In genomic region chr9:134031783-134032182, GRCh38 we compare ENCODE assay signal across 19 cellular contexts. TPM values are rescaled to one million over a fixed set of nuclear protein-coding genes. Genes with fewer than 3 reads are reported as not detected.
DNase-seq lines count a peak whose midpoint lies in the region; ATAC-seq, FAIRE-seq and TF ChIP-seq lines count a peak whose summit lies in the region.
"Had no signal": no experiment of that assay in that cellular context is flagged by ENCODE, and none has a peak within 500 bp of the region (broad histone marks: within the 10 kb centered on the region; RNA-seq: fewer than 3 reads in every experiment).

No MANE protein-coding gene starts in this region.

- H2AK5ac ChIP-seq in H9 (ENCODE audit: insufficient read length, low read length): no peak overlapping the region

- no peak for TF ChIP-seq EP300 in HepG2 (IDR thresholded peaks at IDR 0.05; ENCODE audit: low read depth in 2 of 2, low read length in 2 of 2)
- no peak for TF ChIP-seq EP300 in HepG2 (CRISPR knock-in tag; IDR thresholded peaks at IDR 0.05; ENCODE audit: borderline replicate concordance)

- H3K36me3 ChIP-seq in Panc1 (ENCODE audit: control insufficient read depth, insufficient read depth, low read length) (no peaks in the 10 kb centered on the region), HepG2 (replicated peaks in 1 of 2; ENCODE audit: control insufficient read depth in 1 of 2, insufficient read depth in 2 of 2, low read length in 2 of 2) (peaks cover 25 to 53% of the 10 kb centered on the region in 2 experiments), spleen (peaks cover 0 to 94% (median 67%) of the 10 kb centered on the region in 6 donors)

- no peak overlapping the region for H3K56ac ChIP-seq in H9 (ENCODE audit: insufficient read length, low read depth, low read length)

- no peak overlapping the region for H2BK20ac ChIP-seq in H9 (ENCODE audit: low read depth, low read length, poor library complexity, severe bottlenecking)

- no peaks in the 10 kb centered on the region for H3K79me2 ChIP-seq in HepG2 (ENCODE audit: insufficient read depth, low read length)
- H3K79me2 ChIP-seq in H9 (ENCODE audit: insufficient read depth, low read length): no peaks in the 10 kb centered on the region

- H3K36me3 Mint-ChIP-seq in activated naive CD4-positive, alpha-beta T cell treated with anti-CD3 and anti-CD28 coated beads, Interleukin-2, amount 10 ng/mL, durations not matched to agents 7 days and 5 days: peaks cover 30% of the 10 kb centered on the region
- peaks cover 13 to 55% (median 55%) of the 10 kb centered on the region in 3 experiments; a peak in 6 of 7 replicates for H3K36me3 Mint-ChIP-seq in H9 (ENCODE audit: insufficient read depth in 1 of 3, low read depth in 3 of 3)

- no peaks in the 10 kb centered on the region for H3K9me3 ChIP-seq in Panc1 (ENCODE audit: control insufficient read depth, insufficient read depth, low read depth, low read length)
- H3K9me3 ChIP-seq in HepG2 (ENCODE audit: low read length): no peaks in the 10 kb centered on the region
- H3K9me3 ChIP-seq in spleen: no peaks in the 10 kb centered on the region
- H3K9me3 ChIP-seq in H9 (ENCODE audit: control insufficient read depth, low read depth, low read length): no peaks in the 10 kb centered on the region

- no peak for TF ChIP-seq CTCF in Panc1 (IDR thresholded peaks at IDR 0.05)
- TF ChIP-seq CTCF in HepG2 (CRISPR knock-in tag; IDR thresholded peaks at IDR 0.05): no peak
- TF ChIP-seq CTCF in spleen (IDR thresholded peaks at IDR 0.05 in 8 of 11, conservative IDR thresholded peaks at IDR 0.05 in 3 of 11): no peak
- no peak for TF ChIP-seq CTCF in H9 (conservative IDR thresholded peaks at IDR 0.05)

- H3K4me2 ChIP-seq in HepG2 (ENCODE audit: low read depth, low read length) (no peak overlapping the region), H9 (ENCODE audit: insufficient read depth, insufficient read length, low read length) (no peak overlapping the region)

- H3K9ac ChIP-seq in HepG2 (ENCODE audit: insufficient read depth, low read depth, low read length) (no peak overlapping the region), H9 (ENCODE audit: extremely low read depth, insufficient read length, low read length) (no peak overlapping the region)

- TF ChIP-seq RAD21 in HepG2 (CRISPR knock-in tag; IDR thresholded peaks at IDR 0.05): no peak

- H3K4me3 ChIP-seq in Panc1 (ENCODE audit: low read depth in 2 of 2, low read length in 2 of 2) (no peak overlapping the region), HepG2 (replicated peaks in 1 of 3; ENCODE audit: insufficient read depth in 1 of 3, low read depth in 2 of 3, low read length in 3 of 3) (no peak overlapping the region), spleen (no peak overlapping the region)

- H3K27ac ChIP-seq in Panc1 (ENCODE audit: low read length) (no peak overlapping the region), HepG2 (ENCODE audit: extremely low read length, insufficient read depth, low read length) (no peak overlapping the region), spleen (no peak overlapping the region), H9 (ENCODE audit: insufficient read length, low read depth, low read length) (no peak overlapping the region)

- H2BK120ac ChIP-seq in H9 (ENCODE audit: low read depth, low read length, poor library complexity, severe bottlenecking): no peak overlapping the region

- H4K20me1 ChIP-seq in HepG2 (ENCODE audit: insufficient read depth, low read length) (no peaks in the 10 kb centered on the region), H9 (ENCODE audit: control insufficient read depth, insufficient read depth, insufficient read length) (no peaks in the 10 kb centered on the region)

- BruUV-seq in Panc1 (replicated peaks; lab: Mats Ljungman, UMichigan) (TSS peak; percentile 84), HepG2 (replicated peaks; lab: Mats Ljungman, UMichigan) (TSS peak; percentile 50)

- CTCF ChIA-PET in activated naive CD4-positive, alpha-beta T cell treated with anti-CD3 and anti-CD28 coated beads, Interleukin-2, amount 10 ng/mL, durations not matched to agents 7 days and 5 days (lab: Charles Lee): no interaction called here
- CTCF ChIA-PET in Panc1 (lab: Charles Lee) (no interaction called here), HepG2 (lab: Yijun Ruan, JAX; ENCODE audit: low intra/inter-chr PET ratio, low total read pairs) (no interaction called here)

- H3K18ac ChIP-seq in H9 (ENCODE audit: insufficient read length, low read depth, low read length): no peak overlapping the region

- ATAC-seq in Panc1 (no peak), HepG2 (no peak), HG02870 (IDR thresholded peaks at IDR 0.05; ENCODE audit: unreplicated experiment) (no peak), HG02798 (IDR thresholded peaks at IDR 0.05; ENCODE audit: poor library complexity, unreplicated experiment) (no peak)
- ATAC-seq: SK-N-SH treated with all-trans-retinoic acid at 6 μM for 48 hours had no signal

- H3K4ac ChIP-seq in H9 (ENCODE audit: low read depth, low read length): no peak overlapping the region

- intact Hi-C loops in Panc1 (cut with micrococcal nuclease; ENCODE audit: unreplicated experiment): no loop called here
- intact Hi-C loops in HepG2 (cut with micrococcal nuclease; ENCODE audit: unreplicated experiment): no loop called here
- intact Hi-C loops in spleen (cut with DNase I; ENCODE audit: low total_unique reads): no loop called here

- in situ Hi-C loops in Panc1 (cut with HindIII; ENCODE audit: low pct_unique_long_range_greater_than_20kb, low sequenced_read_pairs): no loop called here
- in situ Hi-C loops in HepG2 (cut with HindIII; ENCODE audit: extremely low pct_ligation_motif_present, low pct_unique_long_range_greater_than_20kb): no loop called here

- POLR2A ChIA-PET in Panc1 (lab: Charles Lee): no interaction called here
- POLR2A ChIA-PET in HepG2 (lab: Yijun Ruan, JAX): no interaction called here

- no peak overlapping the region for H3K14ac ChIP-seq in H9 (ENCODE audit: insufficient read depth, low read length)

- H3K23ac ChIP-seq in H9 (ENCODE audit: insufficient read length, low read depth, low read length): no peak overlapping the region

- H2BK5ac ChIP-seq in H9 (ENCODE audit: insufficient read length, low read length): no peak overlapping the region

- H3K4me1 Mint-ChIP-seq in activated naive CD4-positive, alpha-beta T cell treated with anti-CD3 and anti-CD28 coated beads, Interleukin-2, amount 10 ng/mL, durations not matched to agents 7 days and 5 days: peaks cover 6% of the 10 kb centered on the region
- H3K4me1 Mint-ChIP-seq in H9: peaks cover 0 to 3% of the 10 kb centered on the region in 2 experiments; a peak in 1 of 4 replicates

- 91% methylated on average over 7 of the region's 14 CpGs for whole genome bisulfite sequencing in HepG2 (ENCODE audit: low lambda C conversion rate)
- WGBS in spleen, 5 donors: 89 to 97% (median 93%) methylated on average over 7 to 14 of the region's 14 CpGs
- WGBS in H9 (ENCODE audit: extremely low coverage, insufficient read length, low lambda C conversion rate): no CpG with 5 or more reads among the region's 14 CpGs

- H3K27me3 ChIP-seq in Panc1 (ENCODE audit: control insufficient read depth, insufficient read depth, low read length): no peaks in the 10 kb centered on the region
- H3K27me3 ChIP-seq in HepG2 (ENCODE audit: control insufficient read depth in 1 of 2, insufficient read depth in 2 of 2, low read length in 2 of 2): no peaks in the 10 kb centered on the region
- no peaks in the 10 kb centered on the region for H3K27me3 ChIP-seq in spleen (replicated peaks in 1 of 7)
- H3K27me3 ChIP-seq in H9 (ENCODE audit: insufficient read depth, low read length): no peaks in the 10 kb centered on the region

- H3K23me2 ChIP-seq in H9 (ENCODE audit: insufficient read length, low read depth, low read length, poor library complexity, severe bottlenecking): no peaks in the 10 kb centered on the region

- no peak overlapping the region for H3T11ph ChIP-seq in H9 (ENCODE audit: low read length)

- no peak for FAIRE-seq in HepG2 (lab: Jason Lieb, UNC)
- FAIRE-seq: GM12891, H54 had no signal

- peak; percentile 8 for DNase-seq in activated naive CD4-positive, alpha-beta T cell treated with anti-CD3 and anti-CD28 coated beads, Interleukin-2, amount 10 ng/mL, durations not matched to agents 7 days and 5 days
- no peak for DNase-seq in activated naive CD4-positive, alpha-beta T cell treated with anti-CD3 and anti-CD28 coated beads, Interleukin-2, amount 50 U/mL, for 16 hours
- DNase-seq in Panc1 (ENCODE audit: low read depth, low spot score) (no peak), HepG2 (ENCODE audit: low spot score) (no peak), spleen (peak; percentile 73), H9 (no peak)
- DNase-seq: 8988T; CD4-positive, CD25-positive, alpha-beta regulatory T cell; COR-L47; DMS153; EL; NCI-H1694 treated with DMSO at 0.1 percent for 48 hours; SIG-M5 had no signal

- H3K9me3 Mint-ChIP-seq in activated naive CD4-positive, alpha-beta T cell treated with anti-CD3 and anti-CD28 coated beads, Interleukin-2, amount 10 ng/mL, durations not matched to agents 7 days and 5 days: no peaks in the 10 kb centered on the region
- no peaks in the 10 kb centered on the region for H3K9me3 Mint-ChIP-seq in H9

- no peak overlapping the region for H2AFZ ChIP-seq in HepG2 (ENCODE audit: low read length)
- no peak overlapping the region for H2AFZ ChIP-seq in H9 (ENCODE audit: low read length)

- H3K27me3 Mint-ChIP-seq in activated naive CD4-positive, alpha-beta T cell treated with anti-CD3 and anti-CD28 coated beads, Interleukin-2, amount 10 ng/mL, durations not matched to agents 7 days and 5 days: no peaks in the 10 kb centered on the region
- H3K27me3 Mint-ChIP-seq in H9 (ENCODE audit: low read depth): peaks cover 2% of the 10 kb centered on the region
- H3K27me3 Mint-ChIP-seq: B cell; CD4-positive, CD25-positive, alpha-beta regulatory T cell had no signal

- H4K8ac ChIP-seq in H9 (replicated peaks; ENCODE audit: insufficient read length, low read depth, low read length): no peak overlapping the region

- no peak overlapping the region for H4K91ac ChIP-seq in H9 (ENCODE audit: insufficient read length, low read depth, low read length)

- TF ChIP-seq POLR2A in HepG2 (IDR thresholded peaks at IDR 0.05; ENCODE audit: insufficient read depth in 1 of 2, low read depth in 2 of 2, low read length in 2 of 2) (no peak), spleen (IDR thresholded peaks at IDR 0.05) (no peak)

- H2BK12ac ChIP-seq in H9 (ENCODE audit: insufficient read length, low read depth, low read length): no peak overlapping the region

- H3K4me3 Mint-ChIP-seq in activated naive CD4-positive, alpha-beta T cell treated with anti-CD3 and anti-CD28 coated beads, Interleukin-2, amount 10 ng/mL, durations not matched to agents 7 days and 5 days: no peak overlapping the region
- H3K4me3 Mint-ChIP-seq in H9: no peak overlapping the region
- H3K4me3 Mint-ChIP-seq: B cell; CD4-positive, CD25-positive, alpha-beta regulatory T cell had no signal

- no peaks in the 10 kb centered on the region for H3K79me1 ChIP-seq in H9 (ENCODE audit: insufficient read depth, low read depth, low read length, poor library complexity, severe bottlenecking)

- H3K27ac Mint-ChIP-seq in activated naive CD4-positive, alpha-beta T cell treated with anti-CD3 and anti-CD28 coated beads, Interleukin-2, amount 10 ng/mL, durations not matched to agents 7 days and 5 days: no peak overlapping the region
- H3K27ac Mint-ChIP-seq in H9: no peak overlapping the region
- H3K27ac Mint-ChIP-seq: B cell; CD4-positive, CD25-positive, alpha-beta regulatory T cell had no signal

- no peaks in the 10 kb centered on the region for H3K4me1 ChIP-seq in Panc1 (ENCODE audit: control insufficient read depth, insufficient read depth, low read length)
- H3K4me1 ChIP-seq in HepG2 (ENCODE audit: insufficient read depth, low read length): peaks cover 20% of the 10 kb centered on the region
- peaks cover 0 to 6% (median under 1%) of the 10 kb centered on the region in 6 donors for H3K4me1 ChIP-seq in spleen
- H3K4me1 ChIP-seq in H9 (ENCODE audit: insufficient read depth, low read length): no peaks in the 10 kb centered on the region

- no peak overlapping the region for H4K5ac ChIP-seq in H9 (ENCODE audit: insufficient read length, low read depth, low read length)

- H2BK15ac ChIP-seq in H9 (ENCODE audit: low read depth, low read length): no peak overlapping the region

RNA-seq across cellular contexts. Expression of gene BRD3OS, which starts 6.5 kb away (rescaled TPM):
- 22.1 TPM for total RNA-seq in Panc1 (2021; ENCODE audit: unreplicated experiment)
- polyA plus RNA-seq in Panc1 (2012; ENCODE audit: insufficient read length): 29.3 TPM
- 4.9 and 5.0 TPM in 2 replicates for total RNA-seq in HepG2 (2016; rRNA removed; fragmentation: Illumina TruSeq; extraction: Trizol)
- 2.6 and 4.1 TPM in 2 replicates for total RNA-seq in HepG2 (2016; cell fraction: cytosol; rRNA removed; fragmentation: Illumina TruSeq; extraction: Trizol; ENCODE audit: low read depth)
- total RNA-seq in HepG2 (2016; cell fraction: insoluble cytoplasmic fraction; rRNA removed; fragmentation: Illumina TruSeq; extraction: Trizol): 4.9 and 5.5 TPM in 2 replicates
- total RNA-seq in HepG2 (2016; cell fraction: membrane; rRNA removed; fragmentation: Illumina TruSeq; extraction: Trizol): 10.3 and 11.9 TPM in 2 replicates
- total RNA-seq in HepG2 (2016; cell fraction: nucleus; rRNA removed; fragmentation: Illumina TruSeq; extraction: Trizol): 3.1 and 4.3 TPM in 2 replicates
- 3.9 and 5.7 TPM in 2 replicates for polyA plus RNA-seq in HepG2 (2011; rRNA removed)
- 3.3 and 4.0 TPM in 2 replicates for polyA plus RNA-seq in HepG2 (2011; cell fraction: cytosol; rRNA removed)
- polyA plus RNA-seq in HepG2 (2011; cell fraction: nucleus; rRNA removed): 3.3 and 3.7 TPM in 2 replicates
- polyA plus RNA-seq in HepG2 (2012): 2.3 and 2.6 TPM in 2 replicates
- polyA plus RNA-seq in HepG2 (2016; cell fraction: cytosol; fragmentation: Illumina TruSeq; extraction: Trizol; ENCODE audit: low read depth): 4.5 and 6.0 TPM in 2 replicates
- 5.4 and 5.8 TPM in 2 replicates for polyA plus RNA-seq in HepG2 (2016; cell fraction: insoluble cytoplasmic fraction; fragmentation: Illumina TruSeq; extraction: Trizol; ENCODE audit: low read depth)
- polyA plus RNA-seq in HepG2 (2016; cell fraction: membrane; fragmentation: Illumina TruSeq; extraction: Trizol; ENCODE audit: low read depth): 8.8 and 10.1 TPM in 2 replicates
- polyA plus RNA-seq in HepG2 (2016; cell fraction: nucleus; fragmentation: Illumina TruSeq; extraction: Trizol; ENCODE audit: insufficient read depth, low read depth): 4.3 and 5.4 TPM in 2 replicates
- polyA minus RNA-seq in HepG2 (2011; rRNA and poly(A)+ RNA removed; ENCODE audit: low replicate concordance): 5.6 and 12.7 TPM in 2 replicates
- 2.5 and 3.1 TPM in 2 replicates for polyA minus RNA-seq in HepG2 (2011; cell fraction: cytosol; rRNA and poly(A)+ RNA removed)
- 1.5 and 2.1 TPM in 2 replicates for polyA minus RNA-seq in HepG2 (2011; cell fraction: nucleus; rRNA and poly(A)+ RNA removed)
- total RNA-seq in spleen: 10 to 100 TPM in 5 of 7 donors, 1 to 10 TPM in 2; 9.5 to 13.2 (median 11.3) TPM
- 10 to 100 TPM in 1 of 3 donors, 1 to 10 TPM in 2; 6.9 to 10.2 (median 9.8) TPM for polyA plus RNA-seq in spleen
- total RNA-seq in H9 (2021): 16.4 and 17.8 TPM in 2 replicates

RNA-seq across cellular contexts. Expression of gene BRD3, which starts 36.0 kb away (rescaled TPM):
- total RNA-seq in Panc1 (2021; ENCODE audit: unreplicated experiment): 27.6 TPM
- polyA plus RNA-seq in Panc1 (2012; ENCODE audit: insufficient read length): 23.2 TPM
- 5.9 and 11.2 TPM in 2 replicates for total RNA-seq in HepG2 (2016; rRNA removed; fragmentation: Illumina TruSeq; extraction: Trizol)
- total RNA-seq in HepG2 (2016; cell fraction: cytosol; rRNA removed; fragmentation: Illumina TruSeq; extraction: Trizol; ENCODE audit: low read depth): 1.2 TPM in 2 replicates
- total RNA-seq in HepG2 (2016; cell fraction: insoluble cytoplasmic fraction; rRNA removed; fragmentation: Illumina TruSeq; extraction: Trizol): 7.7 and 8.4 TPM in 2 replicates
- total RNA-seq in HepG2 (2016; cell fraction: membrane; rRNA removed; fragmentation: Illumina TruSeq; extraction: Trizol): 4.3 and 4.8 TPM in 2 replicates
- total RNA-seq in HepG2 (2016; cell fraction: nucleus; rRNA removed; fragmentation: Illumina TruSeq; extraction: Trizol): 8.6 and 9.0 TPM in 2 replicates
- polyA plus RNA-seq in HepG2 (2011; rRNA removed): 12.8 and 12.9 TPM in 2 replicates
- 7.3 and 8.3 TPM in 2 replicates for polyA plus RNA-seq in HepG2 (2011; cell fraction: cytosol; rRNA removed)
- 33.7 and 42.3 TPM in 2 replicates for polyA plus RNA-seq in HepG2 (2011; cell fraction: nucleus; rRNA removed)
- 22.7 and 27.4 TPM in 2 replicates for polyA plus RNA-seq in HepG2 (2012)
- 1.8 and 2.3 TPM in 2 replicates for polyA plus RNA-seq in HepG2 (2016; cell fraction: cytosol; fragmentation: Illumina TruSeq; extraction: Trizol; ENCODE audit: low read depth)
- 12.6 and 17.1 TPM in 2 replicates for polyA plus RNA-seq in HepG2 (2016; cell fraction: insoluble cytoplasmic fraction; fragmentation: Illumina TruSeq; extraction: Trizol; ENCODE audit: low read depth)
- 4.3 and 4.6 TPM in 2 replicates for polyA plus RNA-seq in HepG2 (2016; cell fraction: membrane; fragmentation: Illumina TruSeq; extraction: Trizol; ENCODE audit: low read depth)
- 21.2 and 21.4 TPM in 2 replicates for polyA plus RNA-seq in HepG2 (2016; cell fraction: nucleus; fragmentation: Illumina TruSeq; extraction: Trizol; ENCODE audit: insufficient read depth, low read depth)
- 15.0 and 25.5 TPM in 2 replicates for polyA minus RNA-seq in HepG2 (2011; rRNA and poly(A)+ RNA removed; ENCODE audit: low replicate concordance)
- polyA minus RNA-seq in HepG2 (2011; cell fraction: cytosol; rRNA and poly(A)+ RNA removed): 23.5 and 27.0 TPM in 2 replicates
- 13.3 and 16.8 TPM in 2 replicates for polyA minus RNA-seq in HepG2 (2011; cell fraction: nucleus; rRNA and poly(A)+ RNA removed)
- 10 to 100 TPM; 21.3 to 54.0 (median 35.9) TPM for total RNA-seq in spleen
- 10 to 100 TPM in 1 of 3 donors, 1 to 10 TPM in 2; 5.9 to 12.6 (median 6.1) TPM for polyA plus RNA-seq in spleen
- total RNA-seq in H9 (2021): 63.1 and 63.6 TPM in 2 replicates

RNA-seq across cellular contexts. Expression of gene VAV2, which starts 39.7 kb away (rescaled TPM):
- total RNA-seq in Panc1 (2021; ENCODE audit: unreplicated experiment): 24.7 TPM
- 19.4 TPM for polyA plus RNA-seq in Panc1 (2012; ENCODE audit: insufficient read length)
- 21.2 and 22.5 TPM in 2 replicates for total RNA-seq in HepG2 (2016; rRNA removed; fragmentation: Illumina TruSeq; extraction: Trizol)
- 11.6 and 15.3 TPM in 2 replicates for total RNA-seq in HepG2 (2016; cell fraction: cytosol; rRNA removed; fragmentation: Illumina TruSeq; extraction: Trizol; ENCODE audit: low read depth)
- 17.5 and 22.6 TPM in 2 replicates for total RNA-seq in HepG2 (2016; cell fraction: insoluble cytoplasmic fraction; rRNA removed; fragmentation: Illumina TruSeq; extraction: Trizol)
- 15.0 and 15.8 TPM in 2 replicates for total RNA-seq in HepG2 (2016; cell fraction: membrane; rRNA removed; fragmentation: Illumina TruSeq; extraction: Trizol)
- 24.8 and 26.3 TPM in 2 replicates for total RNA-seq in HepG2 (2016; cell fraction: nucleus; rRNA removed; fragmentation: Illumina TruSeq; extraction: Trizol)
- polyA plus RNA-seq in HepG2 (2011; rRNA removed): 22.9 and 32.7 TPM in 2 replicates
- 23.2 and 24.2 TPM in 2 replicates for polyA plus RNA-seq in HepG2 (2011; cell fraction: cytosol; rRNA removed)
- polyA plus RNA-seq in HepG2 (2011; cell fraction: nucleus; rRNA removed): 70.9 and 79.3 TPM in 2 replicates
- 34.9 and 35.5 TPM in 2 replicates for polyA plus RNA-seq in HepG2 (2012)
- 2.1 and 2.5 TPM in 2 replicates for polyA plus RNA-seq in HepG2 (2016; cell fraction: cytosol; fragmentation: Illumina TruSeq; extraction: Trizol; ENCODE audit: low read depth)
- polyA plus RNA-seq in HepG2 (2016; cell fraction: insoluble cytoplasmic fraction; fragmentation: Illumina TruSeq; extraction: Trizol; ENCODE audit: low read depth): 21.5 and 26.8 TPM in 2 replicates
- polyA plus RNA-seq in HepG2 (2016; cell fraction: membrane; fragmentation: Illumina TruSeq; extraction: Trizol; ENCODE audit: low read depth): 8.7 and 9.2 TPM in 2 replicates
- 61.9 and 62.3 TPM in 2 replicates for polyA plus RNA-seq in HepG2 (2016; cell fraction: nucleus; fragmentation: Illumina TruSeq; extraction: Trizol; ENCODE audit: insufficient read depth, low read depth)
- 37.6 and 51.8 TPM in 2 replicates for polyA minus RNA-seq in HepG2 (2011; rRNA and poly(A)+ RNA removed; ENCODE audit: low replicate concordance)
- polyA minus RNA-seq in HepG2 (2011; cell fraction: cytosol; rRNA and poly(A)+ RNA removed): 33.6 and 35.2 TPM in 2 replicates
- 32.7 and 34.4 TPM in 2 replicates for polyA minus RNA-seq in HepG2 (2011; cell fraction: nucleus; rRNA and poly(A)+ RNA removed)
- 10 to 100 TPM; 17.9 to 39.2 (median 31.3) TPM for total RNA-seq in spleen
- 10 to 100 TPM; 14.2 to 25.0 (median 15.0) TPM for polyA plus RNA-seq in spleen
- 58.7 and 58.9 TPM in 2 replicates for total RNA-seq in H9 (2021)

Comparison
In these comparisons a context has a peak if more than half of its experiments do, and no peak if none do; other contexts are left out.
1. DNase-seq: peak in activated naive CD4-positive, alpha-beta T cell treated with anti-CD3 and anti-CD28 coated beads, Interleukin-2, amount 10 ng/mL, durations not matched to agents 7 days and 5 days (single experiment) and spleen (single experiment); none in activated naive CD4-positive, alpha-beta T cell treated with anti-CD3 and anti-CD28 coated beads, Interleukin-2, amount 50 U/mL, for 16 hours (single experiment), Panc1 (single experiment), HepG2 (single experiment) and H9 (single experiment).